Comparison of ENCODE assay signal across 1 cellular context in the genomic region with DNA sequence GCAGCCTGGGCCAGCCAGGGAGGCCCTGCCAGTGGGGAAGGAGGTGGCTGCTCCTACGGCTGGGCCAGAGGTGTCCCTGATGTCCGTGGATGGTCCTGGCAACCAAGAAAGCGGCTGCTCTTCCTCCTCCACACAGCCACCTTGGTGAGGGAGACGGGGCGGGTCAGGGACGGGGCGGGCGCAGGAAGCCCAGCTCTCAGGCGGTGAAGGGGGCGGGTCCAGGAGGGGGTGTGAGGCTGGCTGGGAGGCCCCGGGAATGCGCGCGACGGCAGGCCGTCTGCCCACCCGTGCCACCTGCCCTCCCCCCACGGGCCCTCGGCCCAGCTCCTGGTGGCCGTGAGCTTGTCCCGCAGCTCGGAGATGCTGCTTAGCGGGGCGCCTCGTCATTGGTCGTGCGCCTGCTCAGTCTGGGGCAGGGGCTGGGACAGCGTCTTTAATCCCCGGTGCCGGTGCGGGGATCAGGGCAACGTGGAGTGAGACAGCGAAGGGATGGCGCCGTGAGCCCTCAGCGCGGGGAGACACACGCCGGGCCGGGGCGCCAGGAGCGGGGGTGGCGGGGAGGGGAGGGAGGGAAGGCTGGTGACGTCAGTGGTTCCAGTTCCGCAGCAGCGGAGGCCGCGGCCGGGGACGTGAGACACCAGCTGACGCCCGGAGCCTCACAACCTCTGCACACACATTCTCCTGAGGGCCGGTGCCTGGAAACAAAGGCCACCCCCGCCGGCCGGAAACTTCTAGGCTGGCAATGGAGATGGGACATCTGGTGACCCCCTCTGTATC.
TF ChIP-seq lines count a peak whose summit lies in the region.

No MANE protein-coding gene starts in this region.

TF ChIP-seq in HepG2, 621 proteins besides CTCF, POLR2A, EP300 and RAD21 (continued from another document and continues in another):
- no peak for TF ChIP-seq MTERF4 (CRISPR knock-in tag; IDR thresholded peaks at IDR 0.05)
- TF ChIP-seq PCBP1 (IDR thresholded peaks at IDR 0.05; ENCODE audit: borderline replicate concordance, low read depth, low read length), result 0 out of 2 replicates have a peak, but pooled peaks have one; percentile 28
- TF ChIP-seq ZNF776 (CRISPR knock-in tag; IDR thresholded peaks at IDR 0.05), result peak; percentile 15; the same call in 1 of the 2 replicates
- TF ChIP-seq SALL1 (CRISPR knock-in tag; IDR thresholded peaks at IDR 0.05), result 0 out of 2 replicates have a peak, but pooled peaks have one; percentile 27
- TF ChIP-seq, protein P1, sequence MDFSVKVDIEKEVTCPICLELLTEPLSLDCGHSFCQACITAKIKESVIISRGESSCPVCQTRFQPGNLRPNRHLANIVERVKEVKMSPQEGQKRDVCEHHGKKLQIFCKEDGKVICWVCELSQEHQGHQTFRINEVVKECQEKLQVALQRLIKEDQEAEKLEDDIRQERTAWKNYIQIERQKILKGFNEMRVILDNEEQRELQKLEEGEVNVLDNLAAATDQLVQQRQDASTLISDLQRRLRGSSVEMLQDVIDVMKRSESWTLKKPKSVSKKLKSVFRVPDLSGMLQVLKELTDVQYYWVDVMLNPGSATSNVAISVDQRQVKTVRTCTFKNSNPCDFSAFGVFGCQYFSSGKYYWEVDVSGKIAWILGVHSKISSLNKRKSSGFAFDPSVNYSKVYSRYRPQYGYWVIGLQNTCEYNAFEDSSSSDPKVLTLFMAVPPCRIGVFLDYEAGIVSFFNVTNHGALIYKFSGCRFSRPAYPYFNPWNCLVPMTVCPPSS (IDR thresholded peaks at IDR 0.05), result no peak
- no peak for TF ChIP-seq ZNF3 (CRISPR knock-in tag; IDR thresholded peaks at IDR 0.05)
- TF ChIP-seq RARG (CRISPR knock-in tag; IDR thresholded peaks at IDR 0.05; ENCODE audit: low read depth), result no peak
- TF ChIP-seq, protein P2, sequence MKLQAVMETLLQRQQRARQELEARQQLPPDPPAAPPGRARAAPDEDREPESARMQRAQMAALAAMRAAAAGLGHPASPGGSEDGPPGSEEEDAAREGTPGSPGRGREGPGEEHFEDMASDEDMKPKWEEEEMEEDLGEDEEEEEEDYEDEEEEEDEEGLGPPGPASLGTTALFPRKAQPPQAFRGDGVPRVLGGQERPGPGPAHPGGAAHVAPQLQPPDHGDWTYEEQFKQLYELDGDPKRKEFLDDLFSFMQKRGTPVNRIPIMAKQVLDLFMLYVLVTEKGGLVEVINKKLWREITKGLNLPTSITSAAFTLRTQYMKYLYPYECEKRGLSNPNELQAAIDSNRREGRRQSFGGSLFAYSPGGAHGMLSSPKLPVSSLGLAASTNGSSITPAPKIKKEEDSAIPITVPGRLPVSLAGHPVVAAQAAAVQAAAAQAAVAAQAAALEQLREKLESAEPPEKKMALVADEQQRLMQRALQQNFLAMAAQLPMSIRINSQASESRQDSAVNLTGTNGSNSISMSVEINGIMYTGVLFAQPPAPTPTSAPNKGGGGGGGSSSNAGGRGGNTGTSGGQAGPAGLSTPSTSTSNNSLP (IDR thresholded peaks at IDR 0.05; ENCODE audit: low read depth, low read length), result no peak
- no peak for TF ChIP-seq MAFG (CRISPR knock-in tag; IDR thresholded peaks at IDR 0.05)
- TF ChIP-seq FOXA3 (CRISPR knock-in tag; IDR thresholded peaks at IDR 0.05), result no peak
- TF ChIP-seq ZBTB49 (CRISPR knock-in tag; IDR thresholded peaks at IDR 0.05; ENCODE audit: borderline replicate concordance), result no peak
- TF ChIP-seq ZNF180 (CRISPR knock-in tag; IDR thresholded peaks at IDR 0.05; ENCODE audit: borderline replicate concordance, low read depth), result no peak
- peak; percentile 79 for TF ChIP-seq GABPB1 (CRISPR knock-in tag; IDR thresholded peaks at IDR 0.05)
- TF ChIP-seq FIP1L1 (IDR thresholded peaks at IDR 0.05; ENCODE audit: borderline replicate concordance, insufficient read depth, low read depth, low read length), result no peak
- peak; percentile 75 for TF ChIP-seq ZNF687 (CRISPR knock-in tag; IDR thresholded peaks at IDR 0.05)
- TF ChIP-seq, protein P3, sequence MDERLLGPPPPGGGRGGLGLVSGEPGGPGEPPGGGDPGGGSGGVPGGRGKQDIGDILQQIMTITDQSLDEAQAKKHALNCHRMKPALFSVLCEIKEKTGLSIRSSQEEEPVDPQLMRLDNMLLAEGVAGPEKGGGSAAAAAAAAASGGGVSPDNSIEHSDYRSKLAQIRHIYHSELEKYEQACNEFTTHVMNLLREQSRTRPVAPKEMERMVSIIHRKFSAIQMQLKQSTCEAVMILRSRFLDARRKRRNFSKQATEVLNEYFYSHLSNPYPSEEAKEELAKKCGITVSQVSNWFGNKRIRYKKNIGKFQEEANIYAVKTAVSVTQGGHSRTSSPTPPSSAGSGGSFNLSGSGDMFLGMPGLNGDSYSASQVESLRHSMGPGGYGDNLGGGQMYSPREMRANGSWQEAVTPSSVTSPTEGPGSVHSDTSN (CRISPR knock-in tag; IDR thresholded peaks at IDR 0.05), result no peak
- peak; percentile 55; the same call in 1 of the 2 replicates for TF ChIP-seq YEATS2 (CRISPR knock-in tag; IDR thresholded peaks at IDR 0.05; ENCODE audit: borderline replicate concordance)
- no peak for TF ChIP-seq ZSCAN29 (CRISPR knock-in tag; conservative IDR thresholded peaks at IDR 0.05)
- peak; percentile 53; the same call in 1 of the 2 replicates for TF ChIP-seq PPARG (CRISPR knock-in tag; conservative IDR thresholded peaks at IDR 0.05)
- TF ChIP-seq RBFOX2 (IDR thresholded peaks at IDR 0.05; ENCODE audit: low read depth, low read length), result peak; percentile 33; the same call in 1 of the 2 replicates
- no peak for TF ChIP-seq MAF1 (CRISPR knock-in tag; IDR thresholded peaks at IDR 0.05; ENCODE audit: borderline replicate concordance)
- TF ChIP-seq ZNF512 (CRISPR knock-in tag; IDR thresholded peaks at IDR 0.05), result no peak
- TF ChIP-seq CBX5 (CRISPR knock-in tag; IDR thresholded peaks at IDR 0.05; ENCODE audit: borderline replicate concordance), result no peak
- TF ChIP-seq RFXANK (CRISPR knock-in tag; IDR thresholded peaks at IDR 0.05), result no peak
- TF ChIP-seq TEAD3 (CRISPR knock-in tag; optimal IDR thresholded peaks at IDR 0.05; ENCODE audit: borderline replicate concordance), result no peak
- TF ChIP-seq, protein P4, sequence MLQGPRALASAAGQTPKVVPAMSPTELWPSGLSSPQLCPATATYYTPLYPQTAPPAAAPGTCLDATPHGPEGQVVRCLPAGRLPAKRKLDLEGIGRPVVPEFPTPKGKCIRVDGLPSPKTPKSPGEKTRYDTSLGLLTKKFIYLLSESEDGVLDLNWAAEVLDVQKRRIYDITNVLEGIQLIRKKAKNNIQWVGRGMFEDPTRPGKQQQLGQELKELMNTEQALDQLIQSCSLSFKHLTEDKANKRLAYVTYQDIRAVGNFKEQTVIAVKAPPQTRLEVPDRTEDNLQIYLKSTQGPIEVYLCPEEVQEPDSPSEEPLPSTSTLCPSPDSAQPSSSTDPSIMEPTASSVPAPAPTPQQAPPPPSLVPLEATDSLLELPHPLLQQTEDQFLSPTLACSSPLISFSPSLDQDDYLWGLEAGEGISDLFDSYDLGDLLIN (CRISPR knock-in tag; IDR thresholded peaks at IDR 0.05; ENCODE audit: borderline replicate concordance), result no peak
- no peak for TF ChIP-seq THYN1 (CRISPR knock-in tag; IDR thresholded peaks at IDR 0.05; ENCODE audit: borderline replicate concordance, low read depth)
- TF ChIP-seq ZFP82 (CRISPR knock-in tag; IDR thresholded peaks at IDR 0.05; ENCODE audit: borderline replicate concordance), result no peak
- no peak for TF ChIP-seq GRHL1 (CRISPR knock-in tag; conservative IDR thresholded peaks at IDR 0.05)
- no peak for TF ChIP-seq ZNF382 (CRISPR knock-in tag; IDR thresholded peaks at IDR 0.05; ENCODE audit: borderline replicate concordance)
- no peak for TF ChIP-seq RFX5 (IDR thresholded peaks at IDR 0.05; ENCODE audit: low read depth, low read length)
- peak; percentile 87 for TF ChIP-seq CREB1 (IDR thresholded peaks at IDR 0.05)
- TF ChIP-seq CREB1 (CRISPR knock-in tag; IDR thresholded peaks at IDR 0.05), result no peak
- TF ChIP-seq NFYC (CRISPR knock-in tag; IDR thresholded peaks at IDR 0.05), result no peak
- TF ChIP-seq ZNF44 (CRISPR knock-in tag; IDR thresholded peaks at IDR 0.05), result no peak
- peak; percentile 93 for TF ChIP-seq ZNF777 (CRISPR knock-in tag; IDR thresholded peaks at IDR 0.05)
- TF ChIP-seq, protein P5, sequence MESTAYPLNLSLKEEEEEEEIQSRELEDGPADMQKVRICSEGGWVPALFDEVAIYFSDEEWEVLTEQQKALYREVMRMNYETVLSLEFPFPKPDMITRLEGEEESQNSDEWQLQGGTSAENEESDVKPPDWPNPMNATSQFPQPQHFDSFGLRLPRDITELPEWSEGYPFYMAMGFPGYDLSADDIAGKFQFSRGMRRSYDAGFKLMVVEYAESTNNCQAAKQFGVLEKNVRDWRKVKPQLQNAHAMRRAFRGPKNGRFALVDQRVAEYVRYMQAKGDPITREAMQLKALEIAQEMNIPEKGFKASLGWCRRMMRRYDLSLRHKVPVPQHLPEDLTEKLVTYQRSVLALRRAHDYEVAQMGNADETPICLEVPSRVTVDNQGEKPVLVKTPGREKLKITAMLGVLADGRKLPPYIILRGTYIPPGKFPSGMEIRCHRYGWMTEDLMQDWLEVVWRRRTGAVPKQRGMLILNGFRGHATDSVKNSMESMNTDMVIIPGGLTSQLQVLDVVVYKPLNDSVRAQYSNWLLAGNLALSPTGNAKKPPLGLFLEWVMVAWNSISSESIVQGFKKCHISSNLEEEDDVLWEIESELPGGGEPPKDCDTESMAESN (CRISPR knock-in tag; conservative IDR thresholded peaks at IDR 0.05), result 0 out of 2 replicates have a peak, but pooled peaks have one; percentile 40
